2 cellular contexts compared by ENCODE assay signal in the genomic region with DNA sequence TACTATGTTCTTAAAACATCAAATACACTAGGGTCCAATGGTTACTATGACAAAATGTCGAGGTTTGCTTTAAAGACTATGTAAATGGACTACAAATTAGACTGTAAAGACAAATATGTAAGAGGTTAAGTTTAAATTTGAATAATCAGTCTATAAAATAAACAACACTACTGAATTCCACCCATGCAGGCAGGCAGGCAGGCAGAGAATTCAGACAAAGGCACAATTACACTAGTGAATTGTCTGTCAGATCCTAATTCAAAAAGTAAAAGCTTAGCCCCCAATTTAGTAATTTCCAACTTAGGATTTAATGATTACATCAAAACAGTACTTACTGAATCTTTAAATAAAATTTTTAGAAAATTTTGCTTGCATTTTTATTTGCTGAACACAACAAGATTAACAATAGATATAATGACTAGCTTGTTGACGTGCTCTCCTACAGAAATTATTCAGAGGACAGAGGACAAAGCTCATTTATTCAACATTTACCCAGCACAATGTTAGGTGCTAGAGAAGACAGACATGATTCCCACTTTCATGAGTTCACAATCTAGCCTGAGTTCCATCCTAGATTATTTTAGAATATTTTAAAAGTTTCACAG.
TF ChIP-seq lines count a peak whose summit lies in the region.

No MANE protein-coding gene starts in this region.

TF ChIP-seq in GM23338, 12 proteins besides CTCF, POLR2A, EP300 and RAD21 (continued from another document):
- TF ChIP-seq, protein P1, sequence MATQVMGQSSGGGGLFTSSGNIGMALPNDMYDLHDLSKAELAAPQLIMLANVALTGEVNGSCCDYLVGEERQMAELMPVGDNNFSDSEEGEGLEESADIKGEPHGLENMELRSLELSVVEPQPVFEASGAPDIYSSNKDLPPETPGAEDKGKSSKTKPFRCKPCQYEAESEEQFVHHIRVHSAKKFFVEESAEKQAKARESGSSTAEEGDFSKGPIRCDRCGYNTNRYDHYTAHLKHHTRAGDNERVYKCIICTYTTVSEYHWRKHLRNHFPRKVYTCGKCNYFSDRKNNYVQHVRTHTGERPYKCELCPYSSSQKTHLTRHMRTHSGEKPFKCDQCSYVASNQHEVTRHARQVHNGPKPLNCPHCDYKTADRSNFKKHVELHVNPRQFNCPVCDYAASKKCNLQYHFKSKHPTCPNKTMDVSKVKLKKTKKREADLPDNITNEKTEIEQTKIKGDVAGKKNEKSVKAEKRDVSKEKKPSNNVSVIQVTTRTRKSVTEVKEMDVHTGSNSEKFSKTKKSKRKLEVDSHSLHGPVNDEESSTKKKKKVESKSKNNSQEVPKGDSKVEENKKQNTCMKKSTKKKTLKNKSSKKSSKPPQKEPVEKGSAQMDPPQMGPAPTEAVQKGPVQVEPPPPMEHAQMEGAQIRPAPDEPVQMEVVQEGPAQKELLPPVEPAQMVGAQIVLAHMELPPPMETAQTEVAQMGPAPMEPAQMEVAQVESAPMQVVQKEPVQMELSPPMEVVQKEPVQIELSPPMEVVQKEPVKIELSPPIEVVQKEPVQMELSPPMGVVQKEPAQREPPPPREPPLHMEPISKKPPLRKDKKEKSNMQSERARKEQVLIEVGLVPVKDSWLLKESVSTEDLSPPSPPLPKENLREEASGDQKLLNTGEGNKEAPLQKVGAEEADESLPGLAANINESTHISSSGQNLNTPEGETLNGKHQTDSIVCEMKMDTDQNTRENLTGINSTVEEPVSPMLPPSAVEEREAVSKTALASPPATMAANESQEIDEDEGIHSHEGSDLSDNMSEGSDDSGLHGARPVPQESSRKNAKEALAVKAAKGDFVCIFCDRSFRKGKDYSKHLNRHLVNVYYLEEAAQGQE (IDR thresholded peaks at IDR 0.05; ENCODE audit: unreplicated experiment), result no peak
- no peak for TF ChIP-seq EZH2phosphoT487 (IDR thresholded peaks at IDR 0.05; ENCODE audit: unreplicated experiment)
TF ChIP-seq in GM23338: peak in this region for 0.

TF ChIP-seq in neural cell, 6 proteins besides CTCF, POLR2A, EP300 and RAD21:
- TF ChIP-seq, protein P1 (IDR thresholded peaks at IDR 0.05; ENCODE audit: borderline replicate concordance), result no peak
- no peak for TF ChIP-seq EZH2 (IDR thresholded peaks at IDR 0.05; ENCODE audit: borderline replicate concordance, insufficient read depth, low read length, poor library complexity, severe bottlenecking)
- TF ChIP-seq MXI1 (conservative IDR thresholded peaks at IDR 0.05; ENCODE audit: poor library complexity, severe bottlenecking), result no peak
- no peak for TF ChIP-seq SMC3 (conservative IDR thresholded peaks at IDR 0.05; ENCODE audit: poor library complexity)
- no peak for TF ChIP-seq POLR2AphosphoS5 (IDR thresholded peaks at IDR 0.05)
- TF ChIP-seq TAF1 (IDR thresholded peaks at IDR 0.05; ENCODE audit: low read depth), result no peak
